Comparison of ENCODE assay signal across 8 cellular contexts in genomic region chr22:20299736-20300136, GRCh38. TPM values are rescaled to one million over a fixed set of nuclear protein-coding genes. Genes with fewer than 3 reads are reported as not detected.
A peak's percentile ranks its signal among the peaks of the same experiment; 100 is the strongest.
DNase-seq lines count a peak whose midpoint lies in the region; TF ChIP-seq lines count a peak whose summit lies in the region.

No MANE protein-coding gene starts in this region.

- H3K4me1 Mint-ChIP-seq in T-helper 2 cell treated with Interferon-gamma antibody and Interleukin-4, amounts not matched to agents 5 μg/mL and 100 μg/mL, for 36 hours (ENCODE audit: low read depth): peaks cover 4% of the 10 kb centered on the region

- H3K36me3 ChIP-seq in BJ (ENCODE audit: control insufficient read depth, insufficient read depth, low read length): no peaks in the 10 kb centered on the region

- CTCF ChIA-PET in BJ (lab: Yijun Ruan, JAX) (no interaction called here), HEK293T (lab: Yijun Ruan, JAX) (no interaction called here)

- H3K36me3 Mint-ChIP-seq in T-helper 2 cell treated with Interferon-gamma antibody and Interleukin-4, amounts not matched to agents 5 μg/mL and 100 μg/mL, for 36 hours (ENCODE audit: low read depth): no peaks in the 10 kb centered on the region

- peak overlapping the region; percentile 52 for H3K4me3 Mint-ChIP-seq in T-helper 2 cell treated with Interferon-gamma antibody and Interleukin-4, amounts not matched to agents 5 μg/mL and 100 μg/mL, for 36 hours

- peak overlapping the region; percentile 51 for H3K4me3 ChIP-seq in BJ (ENCODE audit: low read depth, low read length)
- H3K4me3 ChIP-seq in HFF-Myc (replicated peaks; ENCODE audit: low read depth, low read length): peak overlapping the region; percentile 43
- H3K4me3 ChIP-seq in foreskin fibroblast (ENCODE audit: low read depth in 1 of 2, low read length in 2 of 2): peak overlapping the region; percentile 34 to 45
- H3K4me3 ChIP-seq in retinal pigment epithelial cell (ENCODE audit: low read length): peak overlapping the region; percentile 37

- TF ChIP-seq CTCF in BJ (IDR thresholded peaks at IDR 0.05; ENCODE audit: insufficient read depth, low read depth, low read length) (no peak), HFF-Myc (IDR thresholded peaks at IDR 0.05; ENCODE audit: low read depth, low read length, missing control alignments) (no peak), foreskin fibroblast (IDR thresholded peaks at IDR 0.05; ENCODE audit: low read depth, low read length) (no peak), retinal pigment epithelial cell (conservative IDR thresholded peaks at IDR 0.05; ENCODE audit: low read depth, low read length) (no peak)

- no peak overlapping the region for H3K27ac Mint-ChIP-seq in T-helper 2 cell treated with Interferon-gamma antibody and Interleukin-4, amounts not matched to agents 5 μg/mL and 100 μg/mL, for 36 hours

- H3K27me3 Mint-ChIP-seq in T-helper 2 cell treated with Interferon-gamma antibody and Interleukin-4, amounts not matched to agents 5 μg/mL and 100 μg/mL, for 36 hours (ENCODE audit: low read depth): peaks cover 30% of the 10 kb centered on the region

- H3K9me3 Mint-ChIP-seq in T-helper 2 cell treated with Interferon-gamma antibody and Interleukin-4, amounts not matched to agents 5 μg/mL and 100 μg/mL, for 36 hours: no peaks in the 10 kb centered on the region

- peaks cover 7% of the 10 kb centered on the region; the same call in 1 of the 2 replicates for H3K27me3 ChIP-seq in BJ (ENCODE audit: control insufficient read depth, insufficient read depth, low read length)

- POLR2A ChIA-PET in BJ (lab: Charles Lee): no interaction called here
- POLR2A ChIA-PET in HEK293T (lab: Yijun Ruan, JAX): interaction anchor here (2.0 kb wide), 1 partner anchor 20 kb away, joined by 18 read pairs; the partner anchor contains the start of gene DGCR6L

- DNase-seq in BJ (ENCODE audit: low read depth) (no peak), HFF-Myc (ENCODE audit: extremely low read depth, low read depth) (no peak), foreskin fibroblast (peak; percentile 26 to 68), retinal pigment epithelial cell (ENCODE audit: low read depth) (no peak), T-helper 9 cell (no peak), HEK293T (ENCODE audit: extremely low spot score) (no peak), GF-D8 (lab: John Stamatoyannopoulos, UW) (no peak)
- no peak for DNase-seq in T-helper 2 cell treated with Interferon-gamma antibody and Interleukin-4, amounts not matched to agents 5 μg/mL and 100 μg/mL, for 36 hours (ENCODE audit: low spot score)

TF ChIP-seq in HEK293T, 16 proteins besides CTCF, POLR2A, EP300 and RAD21:
- no peak for TF ChIP-seq BHLHE40 (IDR thresholded peaks at IDR 0.05; ENCODE audit: borderline replicate concordance)
- TF ChIP-seq FOXA1 (IDR thresholded peaks at IDR 0.05): no peak
- TF ChIP-seq CTBP1 (IDR thresholded peaks at IDR 0.05; ENCODE audit: borderline replicate concordance): no peak
- TF ChIP-seq ARNT (IDR thresholded peaks at IDR 0.05): no peak

RNA-seq across cellular contexts. Expression of gene DGCR6L, which starts 20.1 kb away (rescaled TPM):
- polyA plus RNA-seq in BJ (2011; rRNA removed): 38.9 and 65.8 TPM in 2 replicates
- polyA minus RNA-seq in BJ (2011; rRNA and poly(A)+ RNA removed): 19.9 and 21.3 TPM in 2 replicates

RNA-seq across cellular contexts. Expression of gene RTN4R, which starts 31.6 kb away (rescaled TPM):
- 0.40 and 0.77 TPM in 2 replicates for polyA plus RNA-seq in BJ (2011; rRNA removed)
- polyA minus RNA-seq in BJ (2011; rRNA and poly(A)+ RNA removed): 0.28 and 0.41 TPM in 2 replicates

Comparison
In these comparisons a context has a peak if more than half of its experiments do, and no peak if none do; other contexts are left out.
1. DNase-seq: peak in foreskin fibroblast (2 of 2); none in BJ (single experiment), HFF-Myc (single experiment), T-helper 2 cell treated with Interferon-gamma antibody and Interleukin-4, amounts not matched to agents 5 μg/mL and 100 μg/mL, for 36 hours (single experiment), retinal pigment epithelial cell (single experiment), T-helper 9 cell (single experiment), HEK293T (single experiment) and GF-D8 (single experiment).
2. Peak in every context shown above with its lines, with median percentiles within 50 percentile points of each other: H3K4me3 ChIP-seq.